13 cellular contexts compared by ENCODE assay signal in genomic region chr3:15356186-15356585, GRCh38. TPM values are rescaled to one million over a fixed set of nuclear protein-coding genes. Genes with fewer than 3 reads are reported as not detected.
DNase-seq lines count a peak whose midpoint lies in the region; ATAC-seq and TF ChIP-seq lines count a peak whose summit lies in the region.
"Had no signal": no experiment of that assay in that cellular context is flagged by ENCODE, and none has a peak within 500 bp of the region (broad histone marks: within the 10 kb centered on the region; RNA-seq: fewer than 3 reads in every experiment).

No MANE protein-coding gene starts in this region.

- H3K9me2 ChIP-seq in OCI-LY7 (ENCODE audit: insufficient read depth, low read length) (no peaks in the 10 kb centered on the region), Karpas-422 (replicated peaks; ENCODE audit: insufficient read depth, low read length) (no peaks in the 10 kb centered on the region)

- no peaks in the 10 kb centered on the region for H3K79me2 ChIP-seq in OCI-LY7 (ENCODE audit: insufficient read depth, low read depth, low read length)
- H3K79me2 ChIP-seq in Karpas-422 (ENCODE audit: low read length) = no peaks in the 10 kb centered on the region

- TF ChIP-seq CTCF in OCI-LY7 (conservative IDR thresholded peaks at IDR 0.05; ENCODE audit: low read length) (no peak), progenitor cell of endocrine pancreas (IDR thresholded peaks at IDR 0.05; ENCODE audit: unreplicated experiment) (no peak)

- no peak for ATAC-seq in effector memory CD8-positive, alpha-beta T cell (replicated peaks)
- no peak for ATAC-seq in esophagus mucosa
- ATAC-seq: A549 had no signal

- H3K36me3 Mint-ChIP-seq in T-helper 2 cell treated with Interferon-gamma antibody and Interleukin-4, amounts not matched to agents 5 μg/mL and 100 μg/mL, for 36 hours (ENCODE audit: low read depth) = peaks cover 4% of the 10 kb centered on the region
- no peaks in the 10 kb centered on the region for H3K36me3 Mint-ChIP-seq in effector memory CD8-positive, alpha-beta T cell (ENCODE audit: insufficient read depth)
- H3K36me3 Mint-ChIP-seq in progenitor cell of endocrine pancreas (ENCODE audit: insufficient read depth) = no peaks in the 10 kb centered on the region

- H3K36me3 ChIP-seq in OCI-LY7 (ENCODE audit: insufficient read depth, low read length) = no peaks in the 10 kb centered on the region; the same call in 1 of the 2 replicates
- no peaks in the 10 kb centered on the region for H3K36me3 ChIP-seq in Karpas-422 (ENCODE audit: insufficient read depth, low read length)
- H3K36me3 ChIP-seq: thyroid gland had no signal

- DNase-seq in T-helper 2 cell treated with Interferon-gamma antibody and Interleukin-4, amounts not matched to agents 5 μg/mL and 100 μg/mL, for 36 hours (ENCODE audit: low spot score) = no peak
- no peak for DNase-seq in T-helper 2 cell
- DNase-seq in OCI-LY7 (ENCODE audit: low spot score) = no peak
- DNase-seq in effector memory CD8-positive, alpha-beta T cell = no peak
- DNase-seq in progenitor cell of endocrine pancreas (ENCODE audit: low spot score, unreplicated experiment) = no peak
- no peak for DNase-seq in Karpas-422
- DNase-seq in NCI-H2196 (lab: John Stamatoyannopoulos, UW; ENCODE audit: unreplicated experiment) = no peak
- DNase-seq: DMS79; effector CD4-positive, alpha-beta T cell; KBM-7; thyroid gland had no signal

- H4K20me1 ChIP-seq in OCI-LY7 (ENCODE audit: insufficient read depth, low read length) (no peaks in the 10 kb centered on the region), Karpas-422 (ENCODE audit: insufficient read depth, low read depth, low read length) (no peaks in the 10 kb centered on the region)

- H3K27ac ChIP-seq in OCI-LY7 (ENCODE audit: low read depth, low read length, poor library complexity, severe bottlenecking) (no peak overlapping the region), Karpas-422 (ENCODE audit: low read length) (no peak overlapping the region)
- H3K27ac ChIP-seq: A549, thyroid gland had no signal

- H3K4me3 ChIP-seq in OCI-LY7 (ENCODE audit: low read depth, low read length, poor library complexity, severe bottlenecking) (no peak overlapping the region), Karpas-422 (ENCODE audit: low read length) (no peak overlapping the region)
- H3K4me3 ChIP-seq: A549, thyroid gland had no signal

- peaks cover 9% of the 10 kb centered on the region; the same call in 1 of the 2 replicates for H3K9me3 ChIP-seq in OCI-LY7 (ENCODE audit: low read length)
- no peaks in the 10 kb centered on the region for H3K9me3 ChIP-seq in Karpas-422 (ENCODE audit: low read length)
- H3K9me3 ChIP-seq: A549, thyroid gland had no signal

- POLR2A ChIA-PET in OCI-LY7 (lab: Charles Lee) = interaction anchor here (0.5 to 2.1 kb wide), 5 partner anchors 10 to 1198 kb away, joined by 3 to 18 read pairs (median 4); no protein-coding TSS in a partner anchor

- no peak overlapping the region for H3K9ac ChIP-seq in Karpas-422 (ENCODE audit: low read length)

- H3K4me2 ChIP-seq in OCI-LY7 (ENCODE audit: low read length) (peak overlapping the region; percentile 21; the same call in 1 of the 2 replicates), Karpas-422 (ENCODE audit: low read depth, low read length, poor library complexity, severe bottlenecking) (no peak overlapping the region)
- H3K4me2 ChIP-seq: A549 had no signal

- H3K27me3 Mint-ChIP-seq in T-helper 2 cell treated with Interferon-gamma antibody and Interleukin-4, amounts not matched to agents 5 μg/mL and 100 μg/mL, for 36 hours (ENCODE audit: low read depth) = no peaks in the 10 kb centered on the region
- no peaks in the 10 kb centered on the region for H3K27me3 Mint-ChIP-seq in effector memory CD8-positive, alpha-beta T cell
- no peaks in the 10 kb centered on the region for H3K27me3 Mint-ChIP-seq in progenitor cell of endocrine pancreas

- no TSS peak for BruUV-seq in OCI-LY7 (replicated peaks; lab: Mats Ljungman, UMichigan)

- H2AFZ ChIP-seq in OCI-LY7 (ENCODE audit: low read length) (peak overlapping the region; percentile 58; the same call in 1 of the 2 replicates), Karpas-422 (ENCODE audit: low read length) (no peak overlapping the region)

- no peaks in the 10 kb centered on the region for H3K27me3 ChIP-seq in Karpas-422 (ENCODE audit: low read length)
- H3K27me3 ChIP-seq: thyroid gland had no signal

- H3K4me1 Mint-ChIP-seq in T-helper 2 cell treated with Interferon-gamma antibody and Interleukin-4, amounts not matched to agents 5 μg/mL and 100 μg/mL, for 36 hours (ENCODE audit: low read depth) = peaks cover 35% of the 10 kb centered on the region
- H3K4me1 Mint-ChIP-seq in effector memory CD8-positive, alpha-beta T cell (ENCODE audit: low read depth in 2 of 2) = peaks cover 9 to 18% of the 10 kb centered on the region in 2 donors
- H3K4me1 Mint-ChIP-seq in progenitor cell of endocrine pancreas (ENCODE audit: low read depth) = peaks cover 7% of the 10 kb centered on the region

- H3K4me1 ChIP-seq in OCI-LY7 (ENCODE audit: insufficient read depth, low read length, poor library complexity, severe bottlenecking) = peaks cover 46% of the 10 kb centered on the region
- peaks cover 8% of the 10 kb centered on the region for H3K4me1 ChIP-seq in Karpas-422 (ENCODE audit: low read length)

- peaks cover 5% of the 10 kb centered on the region for H3K9me3 Mint-ChIP-seq in T-helper 2 cell treated with Interferon-gamma antibody and Interleukin-4, amounts not matched to agents 5 μg/mL and 100 μg/mL, for 36 hours
- H3K9me3 Mint-ChIP-seq in effector memory CD8-positive, alpha-beta T cell = no peaks in the 10 kb centered on the region
- H3K9me3 Mint-ChIP-seq in progenitor cell of endocrine pancreas (ENCODE audit: low read depth) = peaks cover 5% of the 10 kb centered on the region

- CTCF ChIA-PET in OCI-LY7 (lab: Charles Lee; ENCODE audit: unreplicated experiment) = no interaction called here

- peak overlapping the region; percentile 70 for H3K4me3 Mint-ChIP-seq in T-helper 2 cell treated with Interferon-gamma antibody and Interleukin-4, amounts not matched to agents 5 μg/mL and 100 μg/mL, for 36 hours
- H3K4me3 Mint-ChIP-seq in effector memory CD8-positive, alpha-beta T cell = peak overlapping the region; percentile 38 to 54
- no peak overlapping the region for H3K4me3 Mint-ChIP-seq in progenitor cell of endocrine pancreas (ENCODE audit: low read depth)

- intact Hi-C loops in OCI-LY7 (cut with micrococcal nuclease; ENCODE audit: unreplicated experiment) = no loop called here

- peak overlapping the region; percentile 89 for H3K27ac Mint-ChIP-seq in T-helper 2 cell treated with Interferon-gamma antibody and Interleukin-4, amounts not matched to agents 5 μg/mL and 100 μg/mL, for 36 hours
- peak overlapping the region; percentile 42 to 75 for H3K27ac Mint-ChIP-seq in effector memory CD8-positive, alpha-beta T cell
- peak overlapping the region; percentile 47 for H3K27ac Mint-ChIP-seq in progenitor cell of endocrine pancreas

RNA-seq across cellular contexts. Expression of gene SH3BP5, which starts 23.8 kb away (rescaled TPM):
- 15.1 and 15.7 TPM in 2 replicates for total RNA-seq in OCI-LY7 (2014; rRNA removed; shearing (Covaris generic))
- total RNA-seq in OCI-LY7 (2022) = 24.8 and 31.3 TPM in 2 replicates
- 11.6 and 14.7 TPM in 2 replicates for total RNA-seq in progenitor cell of endocrine pancreas
- 0.51 and 0.82 TPM in 2 replicates for total RNA-seq in Karpas-422 (2014; rRNA removed; shearing (Covaris generic); ENCODE audit: low replicate concordance)
- total RNA-seq in esophagus mucosa = 9.3 TPM
